Comparison of ENCODE assay signal across 15 cellular contexts in the genomic region with DNA sequence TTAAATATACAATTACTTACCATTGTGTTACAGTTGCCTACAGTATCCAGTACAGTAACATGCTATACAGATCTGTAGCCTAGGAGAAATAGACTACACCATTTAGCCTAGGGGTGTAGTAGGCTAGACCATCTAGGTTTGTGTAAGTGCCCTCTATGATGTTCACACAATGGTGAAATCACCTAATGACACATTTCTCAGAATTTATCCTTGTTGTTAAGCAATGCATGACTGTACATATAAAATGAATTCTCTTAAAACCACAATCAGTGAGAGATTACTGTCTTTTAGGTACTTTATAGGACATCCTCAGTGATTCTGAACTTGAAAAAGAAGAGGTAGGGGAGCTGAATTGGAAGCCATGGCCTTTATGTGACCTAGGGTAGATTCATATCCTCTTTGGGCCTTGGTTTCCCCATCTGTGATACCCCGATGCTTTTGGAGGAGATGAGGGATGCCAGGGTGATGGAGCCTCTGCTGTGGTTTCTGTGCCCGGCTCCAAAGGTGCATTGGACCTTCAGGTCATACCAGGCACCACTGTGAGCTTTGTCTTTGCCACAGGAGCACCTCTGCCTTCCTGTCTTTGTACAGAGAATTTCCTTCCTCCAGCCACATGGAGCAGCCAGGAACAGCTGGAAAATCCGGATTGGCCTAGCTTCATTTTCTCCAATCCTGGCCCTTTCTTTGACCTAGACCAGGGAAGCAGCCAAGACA. TPM values are rescaled to one million over a fixed set of nuclear protein-coding genes. Genes with fewer than 3 reads are reported as not detected.
DNase-seq lines count a peak whose midpoint lies in the region; ATAC-seq, FAIRE-seq and TF ChIP-seq lines count a peak whose summit lies in the region.
"Had no signal": no experiment of that assay in that cellular context is flagged by ENCODE, and none has a peak within 500 bp of the region (broad histone marks: within the 10 kb centered on the region; RNA-seq: fewer than 3 reads in every experiment).

No MANE protein-coding gene starts in this region.

- no peaks in the 10 kb centered on the region for H3K36me3 ChIP-seq in smooth muscle cell (ENCODE audit: low read depth)
- H3K36me3 ChIP-seq: BLaER1 treated with 17β-estradiol and CSF1 and Interleukin-3, amounts not matched to agents 10 nM and 100 nM; vagina had no signal

- H3K9me3 Mint-ChIP-seq in activated naive CD8-positive, alpha-beta T cell treated with anti-CD3 and anti-CD28 coated beads, Interleukin-2, amount 50 U/mL, for 24 hours, result no peaks in the 10 kb centered on the region
- H3K9me3 Mint-ChIP-seq in activated naive CD8-positive, alpha-beta T cell treated with anti-CD3 and anti-CD28 coated beads for 36 hours, result no peaks in the 10 kb centered on the region
- H3K9me3 Mint-ChIP-seq: activated T-helper 1 cell treated with anti-CD3 and anti-CD28 coated beads, Interleukin-12 subunit alpha, Interleukin-12 subunit beta, Interleukin-2, Interleukin-4 antibody, amounts not matched to agents 30 ng/mL and 10 ng/mL and 1 ng/mL, durations not matched to agents 14 hours and 24 hours and 36 hours had no signal

- H4K20me1 ChIP-seq in smooth muscle cell (ENCODE audit: low read depth), result no peaks in the 10 kb centered on the region

- no peaks in the 10 kb centered on the region for H3K79me2 ChIP-seq in smooth muscle cell (ENCODE audit: low read depth)

- H3K27me3 Mint-ChIP-seq in activated naive CD8-positive, alpha-beta T cell treated with anti-CD3 and anti-CD28 coated beads, Interleukin-2, amount 50 U/mL, for 24 hours, result no peaks in the 10 kb centered on the region
- H3K27me3 Mint-ChIP-seq in activated naive CD8-positive, alpha-beta T cell treated with anti-CD3 and anti-CD28 coated beads for 36 hours, result no peaks in the 10 kb centered on the region

- H3K4me3 ChIP-seq in epithelial cell of esophagus (ENCODE audit: low read length) (no peak overlapping the region), smooth muscle cell (no peak overlapping the region)
- H3K4me3 ChIP-seq: BLaER1 treated with 17β-estradiol and CSF1 and Interleukin-3, amounts not matched to agents 10 nM and 100 nM; vagina had no signal

- peaks cover 19% of the 10 kb centered on the region for H3K4me1 Mint-ChIP-seq in activated naive CD8-positive, alpha-beta T cell treated with anti-CD3 and anti-CD28 coated beads, Interleukin-2, amount 50 U/mL, for 24 hours
- H3K4me1 Mint-ChIP-seq in activated naive CD8-positive, alpha-beta T cell treated with anti-CD3 and anti-CD28 coated beads for 36 hours, result peaks cover 6% of the 10 kb centered on the region

- no peak overlapping the region for H3K4me3 Mint-ChIP-seq in activated naive CD8-positive, alpha-beta T cell treated with anti-CD3 and anti-CD28 coated beads, Interleukin-2, amount 50 U/mL, for 24 hours
- H3K4me3 Mint-ChIP-seq in activated naive CD8-positive, alpha-beta T cell treated with anti-CD3 and anti-CD28 coated beads for 36 hours, result no peak overlapping the region
- H3K4me3 Mint-ChIP-seq: activated T-helper 1 cell treated with anti-CD3 and anti-CD28 coated beads, Interleukin-12 subunit alpha, Interleukin-12 subunit beta, Interleukin-2, Interleukin-4 antibody, amounts not matched to agents 30 ng/mL and 10 ng/mL and 1 ng/mL, durations not matched to agents 14 hours and 24 hours and 36 hours had no signal

- H3K9ac ChIP-seq in smooth muscle cell (ENCODE audit: low read depth), result no peak overlapping the region
- H3K9ac ChIP-seq: BLaER1 treated with 17β-estradiol and CSF1 and Interleukin-3, amounts not matched to agents 10 nM and 100 nM; KMS-11 had no signal

- TF ChIP-seq CTCF in epithelial cell of esophagus (IDR thresholded peaks at IDR 0.05; ENCODE audit: insufficient read depth, low read depth, low read length, missing control alignments), result no peak
- no peak for TF ChIP-seq CTCF in smooth muscle cell (IDR thresholded peaks at IDR 0.05; ENCODE audit: borderline replicate concordance, insufficient read depth, poor library complexity, severe bottlenecking)

- FAIRE-seq in RCC 7860 (lab: Jason Lieb, UNC), result peak; percentile 83

- peak overlapping the region; percentile 30 for H3K27ac ChIP-seq in smooth muscle cell (ENCODE audit: low read depth)
- H3K27ac ChIP-seq: KMS-11, vagina had no signal

- H2AFZ ChIP-seq in smooth muscle cell (ENCODE audit: low read depth), result no peak overlapping the region

- peaks cover 7% of the 10 kb centered on the region for H3F3A ChIP-seq in smooth muscle cell (ENCODE audit: low read depth)

- H3K9me3 ChIP-seq in smooth muscle cell (replicated peaks; ENCODE audit: low read depth), result no peaks in the 10 kb centered on the region
- H3K9me3 ChIP-seq: vagina had no signal

- no peak overlapping the region for H3K4me2 ChIP-seq in smooth muscle cell
- H3K4me2 ChIP-seq: BLaER1 treated with 17β-estradiol and CSF1 and Interleukin-3, amounts not matched to agents 10 nM and 100 nM; KMS-11 had no signal

- no peak overlapping the region for H3K27ac Mint-ChIP-seq in activated naive CD8-positive, alpha-beta T cell treated with anti-CD3 and anti-CD28 coated beads, Interleukin-2, amount 50 U/mL, for 24 hours
- H3K27ac Mint-ChIP-seq in activated naive CD8-positive, alpha-beta T cell treated with anti-CD3 and anti-CD28 coated beads for 36 hours, result no peak overlapping the region
- H3K27ac Mint-ChIP-seq: activated T-helper 1 cell treated with anti-CD3 and anti-CD28 coated beads, Interleukin-12 subunit alpha, Interleukin-12 subunit beta, Interleukin-2, Interleukin-4 antibody, amounts not matched to agents 30 ng/mL and 10 ng/mL and 1 ng/mL, durations not matched to agents 14 hours and 24 hours and 36 hours had no signal

- WGBS in smooth muscle cell (ENCODE audit: low lambda C conversion rate), result 93% methylated on average over 3 of the region's 3 CpGs

- no peaks in the 10 kb centered on the region for H3K36me3 Mint-ChIP-seq in activated naive CD8-positive, alpha-beta T cell treated with anti-CD3 and anti-CD28 coated beads, Interleukin-2, amount 50 U/mL, for 24 hours (ENCODE audit: low read depth)
- no peaks in the 10 kb centered on the region for H3K36me3 Mint-ChIP-seq in activated naive CD8-positive, alpha-beta T cell treated with anti-CD3 and anti-CD28 coated beads for 36 hours

- peaks cover 17% of the 10 kb centered on the region for H3K4me1 ChIP-seq in smooth muscle cell (ENCODE audit: low read depth)

- peak; percentile 47 for ATAC-seq in activated naive CD8-positive, alpha-beta T cell treated with anti-CD3 and anti-CD28 coated beads, Interleukin-2, amount 50 U/mL, for 24 hours
- ATAC-seq in HG03432 (IDR thresholded peaks at IDR 0.05; ENCODE audit: unreplicated experiment) (no peak), GM18511 (IDR thresholded peaks at IDR 0.05; ENCODE audit: unreplicated experiment) (no peak)
- ATAC-seq: left lobe of liver had no signal

- H3K27me3 ChIP-seq in smooth muscle cell (ENCODE audit: low read depth), result no peaks in the 10 kb centered on the region
- H3K27me3 ChIP-seq: BLaER1 treated with 17β-estradiol and CSF1 and Interleukin-3, amounts not matched to agents 10 nM and 100 nM; vagina had no signal

- no peak for DNase-seq in activated naive CD8-positive, alpha-beta T cell treated with anti-CD3 and anti-CD28 coated beads, Interleukin-2, amount 50 U/mL, for 24 hours
- DNase-seq in activated naive CD8-positive, alpha-beta T cell treated with anti-CD3 and anti-CD28 coated beads for 36 hours, result no peak
- DNase-seq in RCC 7860 (ENCODE audit: low spot score), result peak; percentile 84
- DNase-seq in epithelial cell of esophagus (ENCODE audit: low read depth), result peak; percentile 96
- no peak for DNase-seq in smooth muscle cell (lab: John Stamatoyannopoulos, UW; ENCODE audit: unreplicated experiment)
- DNase-seq in SHP77 treated with DMSO at 0.1 percent for 48 hours (lab: John Stamatoyannopoulos, UW), result no peak
- DNase-seq: effector CD8-positive, alpha-beta T cell; NCI-H69 had no signal

RNA-seq across cellular contexts. Expression of a gene that starts 51.9 kb away (rescaled TPM):
- 10 to 100 TPM; 23.2 to 27.4 TPM for total RNA-seq in activated naive CD8-positive, alpha-beta T cell treated with anti-CD3 and anti-CD28 coated beads for 36 hours
- 106 and 145 TPM in 2 replicates for total RNA-seq in smooth muscle cell
- polyA plus RNA-seq in smooth muscle cell, result 52.7 and 85.9 TPM in 2 replicates

Comparison
In these comparisons a context has a peak if more than half of its experiments do, and no peak if none do; other contexts are left out.
1. DNase-seq: peak in RCC 7860 (single experiment) and epithelial cell of esophagus (single experiment); none in activated naive CD8-positive, alpha-beta T cell treated with anti-CD3 and anti-CD28 coated beads, Interleukin-2, amount 50 U/mL, for 24 hours (single experiment), activated naive CD8-positive, alpha-beta T cell treated with anti-CD3 and anti-CD28 coated beads for 36 hours (single experiment), smooth muscle cell (single experiment) and SHP77 treated with DMSO at 0.1 percent for 48 hours (single experiment).